1 cellular context compared by ENCODE assay signal in genomic region chr17:44199553-44200477, GRCh38.
A peak's percentile ranks its signal among the peaks of the same experiment; 100 is the strongest.
TF ChIP-seq lines count a peak whose summit lies in the region.

TSS of gene ATXN7L3 (minus strand) at chr17:44199884. CDS start at chr17:44198070, 1,814 bp downstream.

TF ChIP-seq in HepG2, 621 proteins besides CTCF, POLR2A, EP300 and RAD21 (continued from another document and continues in another):
- TF ChIP-seq, protein P1, sequence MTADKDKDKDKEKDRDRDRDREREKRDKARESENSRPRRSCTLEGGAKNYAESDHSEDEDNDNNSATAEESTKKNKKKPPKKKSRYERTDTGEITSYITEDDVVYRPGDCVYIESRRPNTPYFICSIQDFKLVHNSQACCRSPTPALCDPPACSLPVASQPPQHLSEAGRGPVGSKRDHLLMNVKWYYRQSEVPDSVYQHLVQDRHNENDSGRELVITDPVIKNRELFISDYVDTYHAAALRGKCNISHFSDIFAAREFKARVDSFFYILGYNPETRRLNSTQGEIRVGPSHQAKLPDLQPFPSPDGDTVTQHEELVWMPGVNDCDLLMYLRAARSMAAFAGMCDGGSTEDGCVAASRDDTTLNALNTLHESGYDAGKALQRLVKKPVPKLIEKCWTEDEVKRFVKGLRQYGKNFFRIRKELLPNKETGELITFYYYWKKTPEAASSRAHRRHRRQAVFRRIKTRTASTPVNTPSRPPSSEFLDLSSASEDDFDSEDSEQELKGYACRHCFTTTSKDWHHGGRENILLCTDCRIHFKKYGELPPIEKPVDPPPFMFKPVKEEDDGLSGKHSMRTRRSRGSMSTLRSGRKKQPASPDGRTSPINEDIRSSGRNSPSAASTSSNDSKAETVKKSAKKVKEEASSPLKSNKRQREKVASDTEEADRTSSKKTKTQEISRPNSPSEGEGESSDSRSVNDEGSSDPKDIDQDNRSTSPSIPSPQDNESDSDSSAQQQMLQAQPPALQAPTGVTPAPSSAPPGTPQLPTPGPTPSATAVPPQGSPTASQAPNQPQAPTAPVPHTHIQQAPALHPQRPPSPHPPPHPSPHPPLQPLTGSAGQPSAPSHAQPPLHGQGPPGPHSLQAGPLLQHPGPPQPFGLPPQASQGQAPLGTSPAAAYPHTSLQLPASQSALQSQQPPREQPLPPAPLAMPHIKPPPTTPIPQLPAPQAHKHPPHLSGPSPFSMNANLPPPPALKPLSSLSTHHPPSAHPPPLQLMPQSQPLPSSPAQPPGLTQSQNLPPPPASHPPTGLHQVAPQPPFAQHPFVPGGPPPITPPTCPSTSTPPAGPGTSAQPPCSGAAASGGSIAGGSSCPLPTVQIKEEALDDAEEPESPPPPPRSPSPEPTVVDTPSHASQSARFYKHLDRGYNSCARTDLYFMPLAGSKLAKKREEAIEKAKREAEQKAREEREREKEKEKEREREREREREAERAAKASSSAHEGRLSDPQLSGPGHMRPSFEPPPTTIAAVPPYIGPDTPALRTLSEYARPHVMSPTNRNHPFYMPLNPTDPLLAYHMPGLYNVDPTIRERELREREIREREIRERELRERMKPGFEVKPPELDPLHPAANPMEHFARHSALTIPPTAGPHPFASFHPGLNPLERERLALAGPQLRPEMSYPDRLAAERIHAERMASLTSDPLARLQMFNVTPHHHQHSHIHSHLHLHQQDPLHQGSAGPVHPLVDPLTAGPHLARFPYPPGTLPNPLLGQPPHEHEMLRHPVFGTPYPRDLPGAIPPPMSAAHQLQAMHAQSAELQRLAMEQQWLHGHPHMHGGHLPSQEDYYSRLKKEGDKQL (CRISPR knock-in tag; IDR thresholded peaks at IDR 0.05; ENCODE audit: low read depth), result no peak
- no peak for TF ChIP-seq ZNF234 (CRISPR knock-in tag; conservative IDR thresholded peaks at IDR 0.05)
- peak; percentile 43; the same call in 1 of the 2 replicates for TF ChIP-seq ZNF263 (CRISPR knock-in tag; IDR thresholded peaks at IDR 0.05)
- no peak for TF ChIP-seq CEBPZ (IDR thresholded peaks at IDR 0.05; ENCODE audit: low read length)
- TF ChIP-seq ZKSCAN1 (IDR thresholded peaks at IDR 0.05; ENCODE audit: low read length), result no peak
- TF ChIP-seq DMTF1 (CRISPR knock-in tag; IDR thresholded peaks at IDR 0.05), result 0 out of 2 replicates have a peak, but pooled peaks have one; percentile 14
- TF ChIP-seq ZBTB7B (CRISPR knock-in tag; IDR thresholded peaks at IDR 0.05), result no peak; the same call in 1 of the 2 replicates
- 0 out of 2 replicates have a peak, but pooled peaks have one; percentile 3 for TF ChIP-seq CEBPG (CRISPR knock-in tag; IDR thresholded peaks at IDR 0.05)
- 0 out of 2 replicates have a peak, but pooled peaks have one; percentile 2 for TF ChIP-seq ZNF629 (CRISPR knock-in tag; conservative IDR thresholded peaks at IDR 0.05)
- TF ChIP-seq, protein P2, sequence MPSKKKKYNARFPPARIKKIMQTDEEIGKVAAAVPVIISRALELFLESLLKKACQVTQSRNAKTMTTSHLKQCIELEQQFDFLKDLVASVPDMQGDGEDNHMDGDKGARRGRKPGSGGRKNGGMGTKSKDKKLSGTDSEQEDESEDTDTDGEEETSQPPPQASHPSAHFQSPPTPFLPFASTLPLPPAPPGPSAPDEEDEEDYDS (CRISPR knock-in tag; IDR thresholded peaks at IDR 0.05), result peak; percentile 68
- TF ChIP-seq IKZF1 (IDR thresholded peaks at IDR 0.05), result no peak
- TF ChIP-seq, protein P3, sequence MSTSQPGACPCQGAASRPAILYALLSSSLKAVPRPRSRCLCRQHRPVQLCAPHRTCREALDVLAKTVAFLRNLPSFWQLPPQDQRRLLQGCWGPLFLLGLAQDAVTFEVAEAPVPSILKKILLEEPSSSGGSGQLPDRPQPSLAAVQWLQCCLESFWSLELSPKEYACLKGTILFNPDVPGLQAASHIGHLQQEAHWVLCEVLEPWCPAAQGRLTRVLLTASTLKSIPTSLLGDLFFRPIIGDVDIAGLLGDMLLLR (CRISPR knock-in tag; IDR thresholded peaks at IDR 0.05), result no peak
- TF ChIP-seq SOX13 (IDR thresholded peaks at IDR 0.05), result peak; percentile 36; the same call in 1 of the 2 replicates
- TF ChIP-seq SOX13 (CRISPR knock-in tag; conservative IDR thresholded peaks at IDR 0.05 in 1 of 2, IDR thresholded peaks at IDR 0.05 in 1 of 2), result no peak; a peak in 1 of 4 replicates
- TF ChIP-seq KAT2B (IDR thresholded peaks at IDR 0.05; ENCODE audit: borderline replicate concordance, low read depth, low read length), result no peak
- TF ChIP-seq TGIF2 (CRISPR knock-in tag; IDR thresholded peaks at IDR 0.05), result peak; percentile 46; the same call in 1 of the 2 replicates
- TF ChIP-seq PRDM10 (CRISPR knock-in tag; IDR thresholded peaks at IDR 0.05; ENCODE audit: low read depth), result 0 out of 2 replicates have a peak, but pooled peaks have one; percentile 48
- TF ChIP-seq AHR (CRISPR knock-in tag; IDR thresholded peaks at IDR 0.05), result peak; percentile 31; the same call in 1 of the 2 replicates
- TF ChIP-seq HNF4G (IDR thresholded peaks at IDR 0.05; ENCODE audit: borderline replicate concordance, low read depth, low read length), result peak; percentile 36; the same call in 1 of the 2 replicates
- no peak for TF ChIP-seq HNF4G (CRISPR knock-in tag; IDR thresholded peaks at IDR 0.05; ENCODE audit: borderline replicate concordance, low read depth)
- TF ChIP-seq ASH2L (IDR thresholded peaks at IDR 0.05; ENCODE audit: insufficient read length, low read depth, low read length), result no peak
- TF ChIP-seq, protein P4, sequence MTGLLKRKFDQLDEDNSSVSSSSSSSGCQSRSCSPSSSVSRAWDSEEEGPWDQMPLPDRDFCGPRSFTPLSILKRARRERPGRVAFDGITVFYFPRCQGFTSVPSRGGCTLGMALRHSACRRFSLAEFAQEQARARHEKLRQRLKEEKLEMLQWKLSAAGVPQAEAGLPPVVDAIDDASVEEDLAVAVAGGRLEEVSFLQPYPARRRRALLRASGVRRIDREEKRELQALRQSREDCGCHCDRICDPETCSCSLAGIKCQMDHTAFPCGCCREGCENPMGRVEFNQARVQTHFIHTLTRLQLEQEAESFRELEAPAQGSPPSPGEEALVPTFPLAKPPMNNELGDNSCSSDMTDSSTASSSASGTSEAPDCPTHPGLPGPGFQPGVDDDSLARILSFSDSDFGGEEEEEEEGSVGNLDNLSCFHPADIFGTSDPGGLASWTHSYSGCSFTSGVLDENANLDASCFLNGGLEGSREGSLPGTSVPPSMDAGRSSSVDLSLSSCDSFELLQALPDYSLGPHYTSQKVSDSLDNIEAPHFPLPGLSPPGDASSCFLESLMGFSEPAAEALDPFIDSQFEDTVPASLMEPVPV (CRISPR knock-in tag; IDR thresholded peaks at IDR 0.05), result no peak
- no peak for TF ChIP-seq ZNF546 (CRISPR knock-in tag; conservative IDR thresholded peaks at IDR 0.05)
- peak; percentile 22; the same call in 1 of the 2 replicates for TF ChIP-seq ZKSCAN8 (CRISPR knock-in tag; IDR thresholded peaks at IDR 0.05; ENCODE audit: borderline replicate concordance)
- peak; percentile 89 for TF ChIP-seq GATAD1 (CRISPR knock-in tag; IDR thresholded peaks at IDR 0.05)
- no peak for TF ChIP-seq TMF1 (CRISPR knock-in tag; IDR thresholded peaks at IDR 0.05; ENCODE audit: low read depth)
- TF ChIP-seq HNF4A (CRISPR knock-in tag; IDR thresholded peaks at IDR 0.05), result peak; percentile 62
- TF ChIP-seq SP5 (CRISPR knock-in tag; IDR thresholded peaks at IDR 0.05; ENCODE audit: borderline replicate concordance, low read depth), result peak; percentile 89
- TF ChIP-seq HDAC2 (CRISPR knock-in tag; IDR thresholded peaks at IDR 0.05), result no peak
- TF ChIP-seq SCMH1 (CRISPR knock-in tag; IDR thresholded peaks at IDR 0.05; ENCODE audit: borderline replicate concordance), result no peak
- TF ChIP-seq GABPB1 (CRISPR knock-in tag; IDR thresholded peaks at IDR 0.05), result peak; percentile 93
- TF ChIP-seq, protein P5, sequence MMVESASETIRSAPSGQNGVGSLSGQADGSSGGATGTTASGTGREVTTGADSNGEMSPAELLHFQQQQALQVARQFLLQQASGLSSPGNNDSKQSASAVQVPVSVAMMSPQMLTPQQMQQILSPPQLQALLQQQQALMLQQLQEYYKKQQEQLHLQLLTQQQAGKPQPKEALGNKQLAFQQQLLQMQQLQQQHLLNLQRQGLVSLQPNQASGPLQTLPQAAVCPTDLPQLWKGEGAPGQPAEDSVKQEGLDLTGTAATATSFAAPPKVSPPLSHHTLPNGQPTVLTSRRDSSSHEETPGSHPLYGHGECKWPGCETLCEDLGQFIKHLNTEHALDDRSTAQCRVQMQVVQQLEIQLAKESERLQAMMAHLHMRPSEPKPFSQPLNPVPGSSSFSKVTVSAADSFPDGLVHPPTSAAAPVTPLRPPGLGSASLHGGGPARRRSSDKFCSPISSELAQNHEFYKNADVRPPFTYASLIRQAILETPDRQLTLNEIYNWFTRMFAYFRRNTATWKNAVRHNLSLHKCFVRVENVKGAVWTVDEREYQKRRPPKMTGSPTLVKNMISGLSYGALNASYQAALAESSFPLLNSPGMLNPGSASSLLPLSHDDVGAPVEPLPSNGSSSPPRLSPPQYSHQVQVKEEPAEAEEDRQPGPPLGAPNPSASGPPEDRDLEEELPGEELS (CRISPR knock-in tag; IDR thresholded peaks at IDR 0.05), result 0 out of 2 replicates have a peak, but pooled peaks have one; percentile 11
- peak; percentile 72 for TF ChIP-seq THAP11 (CRISPR knock-in tag; IDR thresholded peaks at IDR 0.05)
- TF ChIP-seq MXD4 (CRISPR knock-in tag; IDR thresholded peaks at IDR 0.05), result no peak
- peak; percentile 56; the same call in 1 of the 2 replicates for TF ChIP-seq TFDP2 (CRISPR knock-in tag; IDR thresholded peaks at IDR 0.05)
- peak; percentile 9; the same call in 1 of the 2 replicates for TF ChIP-seq ELF3 (CRISPR knock-in tag; IDR thresholded peaks at IDR 0.05)
- TF ChIP-seq ZSCAN20 (CRISPR knock-in tag; IDR thresholded peaks at IDR 0.05; ENCODE audit: borderline replicate concordance), result no peak
- TF ChIP-seq SNAI1 (CRISPR knock-in tag; IDR thresholded peaks at IDR 0.05; ENCODE audit: borderline replicate concordance), result no peak
